Comparison of ENCODE assay signal across 1 cellular context in the genomic region with DNA sequence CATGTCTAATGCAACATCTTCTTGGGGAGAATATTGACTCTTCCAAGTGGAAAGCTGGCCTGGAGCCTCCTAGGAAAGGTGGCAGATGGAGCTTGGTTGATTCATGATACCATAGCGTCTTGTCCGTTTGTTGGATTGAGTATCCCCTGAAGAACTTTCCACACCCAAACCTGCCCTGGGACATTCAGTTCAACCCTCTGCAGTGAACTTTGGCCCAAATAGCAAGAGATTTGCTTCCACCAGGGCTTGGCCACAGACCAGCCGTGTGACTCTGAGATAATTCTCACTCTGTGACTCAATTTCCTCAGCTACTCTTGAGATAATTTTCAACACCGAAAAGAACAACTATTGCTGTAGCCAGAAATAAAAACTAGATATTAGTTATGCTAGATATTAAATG.
TF ChIP-seq lines count a peak whose summit lies in the region.

No MANE protein-coding gene starts in this region.

TF ChIP-seq in SK-N-SH treated with all-trans-retinoic acid at 6 μM for 48 hours, 23 proteins besides CTCF, POLR2A, EP300 and RAD21 (continued from another document):
- TF ChIP-seq TSHZ2 (CRISPR knock-in tag; IDR thresholded peaks at IDR 0.05) = no peak
- no peak for TF ChIP-seq ZNF565 (CRISPR knock-in tag; conservative IDR thresholded peaks at IDR 0.05; ENCODE audit: low read depth)
- no peak for TF ChIP-seq OSR1 (CRISPR knock-in tag; IDR thresholded peaks at IDR 0.05)
- TF ChIP-seq ZNF70 (CRISPR knock-in tag; IDR thresholded peaks at IDR 0.05) = no peak
- TF ChIP-seq PPARA (CRISPR knock-in tag; IDR thresholded peaks at IDR 0.05; ENCODE audit: borderline replicate concordance) = no peak
- no peak for TF ChIP-seq SNAI2 (CRISPR knock-in tag; IDR thresholded peaks at IDR 0.05)
TF ChIP-seq in SK-N-SH treated with all-trans-retinoic acid at 6 μM for 48 hours: peak in this region for 0.
